Comparison of ENCODE assay signal across 23 cellular contexts in the genomic region with DNA sequence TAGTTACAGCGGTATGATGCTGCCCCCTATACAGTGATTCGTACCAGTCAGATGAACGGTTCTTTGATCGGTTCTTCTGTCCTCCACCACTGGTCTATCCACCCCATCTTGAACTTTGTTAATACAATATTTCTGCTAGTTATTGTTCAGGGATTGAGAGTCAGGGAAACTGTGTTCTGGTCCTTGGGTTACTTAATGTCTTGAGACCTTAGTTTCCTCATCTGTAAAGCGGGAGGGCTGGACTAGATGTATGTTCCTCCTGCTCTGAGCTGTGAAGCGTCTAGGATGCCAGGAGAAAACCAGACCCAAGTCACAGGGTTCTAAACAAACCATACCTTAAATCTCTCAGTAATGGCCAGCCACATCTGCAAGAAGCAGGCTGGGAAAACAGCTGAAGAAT. TPM values are rescaled to one million over a fixed set of nuclear protein-coding genes. Genes with fewer than 3 reads are reported as not detected.
A peak's percentile ranks its signal among the peaks of the same experiment; 100 is the strongest.
DNase-seq lines count a peak whose midpoint lies in the region; ATAC-seq and TF ChIP-seq lines count a peak whose summit lies in the region.
"Had no signal": no experiment of that assay in that cellular context is flagged by ENCODE, and none has a peak within 500 bp of the region (broad histone marks: within the 10 kb centered on the region; RNA-seq: fewer than 3 reads in every experiment).

No MANE protein-coding gene starts in this region.

- H3K27ac Mint-ChIP-seq in CD14-positive monocyte (no peak overlapping the region), GM23338 (no peak overlapping the region)
- no peak overlapping the region for H3K27ac Mint-ChIP-seq in activated T-helper 1 cell treated with anti-CD3 and anti-CD28 coated beads, Interleukin-12 subunit alpha, Interleukin-12 subunit beta, Interleukin-2, Interleukin-4 antibody, amounts not matched to agents 30 ng/mL and 10 ng/mL and 1 ng/mL, durations not matched to agents 14 hours and 24 hours and 36 hours
- H3K27ac Mint-ChIP-seq in naive thymus-derived CD4-positive, alpha-beta T cell: no peak overlapping the region
- H3K27ac Mint-ChIP-seq in effector memory CD8-positive, alpha-beta T cell: no peak overlapping the region
- H3K27ac Mint-ChIP-seq: activated naive CD4-positive, alpha-beta T cell treated with anti-CD3 and anti-CD28 coated beads, Interleukin-2, amount 10 ng/mL, durations not matched to agents 7 days and 5 days; activated T-cell treated with anti-CD3 and anti-CD28 coated beads, Interleukin-2, amount 50 U/mL, for 24 hours had no signal

- no peak for TF ChIP-seq CTCF in CD14-positive monocyte (IDR thresholded peaks at IDR 0.05)
- peak in 1 of 2 experiments; percentile 37; a peak in 1 of 4 replicates for TF ChIP-seq CTCF in GM23338 (conservative IDR thresholded peaks at IDR 0.05; ENCODE audit: low read depth in 2 of 2)

- intact Hi-C loops in CD14-positive monocyte (cut with micrococcal nuclease): loop anchor here in 1 of 2 donors (10.0 kb wide), 2 partner anchors 81 to 291 kb away; a partner anchor contains a TSS
- intact Hi-C loops in activated T-helper 1 cell treated with anti-CD3 and anti-CD28 coated beads, Interleukin-12 subunit alpha, Interleukin-12 subunit beta, Interleukin-2, Interleukin-4 antibody, amounts not matched to agents 30 ng/mL and 10 ng/mL and 1 ng/mL, durations not matched to agents 14 hours and 24 hours and 36 hours (cut with micrococcal nuclease): loop anchor here (1.0 kb wide), 1 partner anchor 271 kb away; no protein-coding TSS in a partner anchor
- intact Hi-C loops in naive thymus-derived CD4-positive, alpha-beta T cell (cut with micrococcal nuclease): loop anchor here (2.0 to 10.0 kb wide), 3 partner anchors 77 to 295 kb away; a partner anchor contains a TSS

- H3K27me3 ChIP-seq in GM23338 (ENCODE audit: insufficient read depth): peaks cover 53% of the 10 kb centered on the region
- H3K27me3 ChIP-seq in naive thymus-derived CD4-positive, alpha-beta T cell (ENCODE audit: control insufficient read depth in 2 of 2, insufficient read depth in 2 of 2, low read length in 2 of 2): peaks cover 3 to 14% of the 10 kb centered on the region in 2 donors
- H3K27me3 ChIP-seq: vagina had no signal

- no peaks in the 10 kb centered on the region for H3K9me2 ChIP-seq in GM23338 (ENCODE audit: insufficient read depth)

- H3K9me3 ChIP-seq in naive thymus-derived CD4-positive, alpha-beta T cell (ENCODE audit: control insufficient read depth in 2 of 3, low read length in 3 of 3): no peaks in the 10 kb centered on the region
- H3K9me3 ChIP-seq: vagina had no signal

- CTCF ChIA-PET in naive thymus-derived CD4-positive, alpha-beta T cell (lab: Charles Lee): interaction anchor here (0.6 kb wide), 1 partner anchor 352 kb away, joined by 4 read pairs; no protein-coding TSS in a partner anchor

- no peak overlapping the region for H3K27ac ChIP-seq in GM23338 (ENCODE audit: low read depth)
- no peak overlapping the region for H3K27ac ChIP-seq in naive thymus-derived CD4-positive, alpha-beta T cell (ENCODE audit: low read depth, low read length)
- H3K27ac ChIP-seq: C4-2B, PC-9, vagina had no signal

- H3K27me3 Mint-ChIP-seq in CD14-positive monocyte (ENCODE audit: low read depth in 3 of 3) (peaks cover 29 to 36% (median 34%) of the 10 kb centered on the region in 3 donors), GM23338 (ENCODE audit: insufficient read depth, low read depth, poor library complexity) (peaks cover 20% of the 10 kb centered on the region)
- peaks cover 66% of the 10 kb centered on the region for H3K27me3 Mint-ChIP-seq in activated T-helper 1 cell treated with anti-CD3 and anti-CD28 coated beads, Interleukin-12 subunit alpha, Interleukin-12 subunit beta, Interleukin-2, Interleukin-4 antibody, amounts not matched to agents 30 ng/mL and 10 ng/mL and 1 ng/mL, durations not matched to agents 14 hours and 24 hours and 36 hours (ENCODE audit: insufficient read depth)
- peaks cover 68 to 83% (median 76%) of the 10 kb centered on the region in 5 donors for H3K27me3 Mint-ChIP-seq in naive thymus-derived CD4-positive, alpha-beta T cell
- peaks cover 75 to 78% of the 10 kb centered on the region in 2 donors for H3K27me3 Mint-ChIP-seq in effector memory CD8-positive, alpha-beta T cell

- peaks cover 40% of the 10 kb centered on the region for H3K4me1 Mint-ChIP-seq in CD14-positive monocyte
- H3K4me1 Mint-ChIP-seq in GM23338: peaks cover 28% of the 10 kb centered on the region
- H3K4me1 Mint-ChIP-seq in activated T-helper 1 cell treated with anti-CD3 and anti-CD28 coated beads, Interleukin-12 subunit alpha, Interleukin-12 subunit beta, Interleukin-2, Interleukin-4 antibody, amounts not matched to agents 30 ng/mL and 10 ng/mL and 1 ng/mL, durations not matched to agents 14 hours and 24 hours and 36 hours (ENCODE audit: low read depth): peaks cover 27% of the 10 kb centered on the region
- peaks cover 5 to 25% (median 20%) of the 10 kb centered on the region in 7 donors for H3K4me1 Mint-ChIP-seq in naive thymus-derived CD4-positive, alpha-beta T cell
- peaks cover 4 to 6% of the 10 kb centered on the region in 2 donors for H3K4me1 Mint-ChIP-seq in effector memory CD8-positive, alpha-beta T cell (ENCODE audit: low read depth in 2 of 2)

- peaks cover 8% of the 10 kb centered on the region for H3F3A ChIP-seq in GM23338 (replicated peaks; ENCODE audit: low read depth)

- H4K20me1 ChIP-seq in GM23338 (replicated peaks; ENCODE audit: insufficient read depth): no peaks in the 10 kb centered on the region

- DNase-seq in CD14-positive monocyte (ENCODE audit: low spot score): no peak
- no peak for DNase-seq in GM23338 (ENCODE audit: low spot score)
- no peak for DNase-seq in activated T-helper 1 cell treated with anti-CD3 and anti-CD28 coated beads, Interleukin-12 subunit alpha, Interleukin-12 subunit beta, Interleukin-2, Interleukin-4 antibody, amounts not matched to agents 30 ng/mL and 10 ng/mL and 1 ng/mL, durations not matched to agents 14 hours and 24 hours and 36 hours (ENCODE audit: low spot score)
- DNase-seq in naive thymus-derived CD4-positive, alpha-beta T cell: no peak
- no peak for DNase-seq in effector memory CD8-positive, alpha-beta T cell
- DNase-seq in mesenteric fat pad (ENCODE audit: low spot score): no peak
- DNase-seq in H4 (ENCODE audit: low spot score): no peak
- DNase-seq: activated CD4-positive, alpha-beta T cell treated with anti-CD3 and anti-CD28 coated beads for 1 hour; activated naive CD4-positive, alpha-beta T cell treated with anti-CD3 and anti-CD28 coated beads, Interleukin-2, amount 10 ng/mL, durations not matched to agents 7 days and 5 days; activated T-cell treated with anti-CD3 and anti-CD28 coated beads, Interleukin-2, amount 50 U/mL, for 24 hours; dermis blood vessel endothelial cell; KBM-7; kidney glomerular epithelial cell; mammary epithelial cell; NCI-H1436; NCI-H2107; NCI-H446 treated with DMSO at 0.1 percent for 48 hours; PC-9; retina; Right ventricle myocardium superior had no signal

- H3K4me3 Mint-ChIP-seq in CD14-positive monocyte: peak overlapping the region; percentile 25 to 93
- peak overlapping the region; percentile 88 for H3K4me3 Mint-ChIP-seq in GM23338
- peak overlapping the region; percentile 85 for H3K4me3 Mint-ChIP-seq in activated T-helper 1 cell treated with anti-CD3 and anti-CD28 coated beads, Interleukin-12 subunit alpha, Interleukin-12 subunit beta, Interleukin-2, Interleukin-4 antibody, amounts not matched to agents 30 ng/mL and 10 ng/mL and 1 ng/mL, durations not matched to agents 14 hours and 24 hours and 36 hours
- H3K4me3 Mint-ChIP-seq in naive thymus-derived CD4-positive, alpha-beta T cell: peak overlapping the region in 7 of 10 donors; percentile 16 to 70 (median 68)
- no peak overlapping the region for H3K4me3 Mint-ChIP-seq in effector memory CD8-positive, alpha-beta T cell

- peaks cover 20% of the 10 kb centered on the region for H3K4me1 ChIP-seq in GM23338 (ENCODE audit: insufficient read depth)
- peaks cover 0 to 6% of the 10 kb centered on the region in 2 donors for H3K4me1 ChIP-seq in naive thymus-derived CD4-positive, alpha-beta T cell (ENCODE audit: control insufficient read depth in 2 of 2, insufficient read depth in 2 of 2, low read length in 2 of 2)

- H3K79me2 ChIP-seq in GM23338 (replicated peaks; ENCODE audit: insufficient read depth): 0 out of 2 replicates have a peak, but pooled peaks cover 5% of the 10 kb centered on the region

- H3K4me2 ChIP-seq in GM23338: peak overlapping the region; percentile 88
- H3K4me2 ChIP-seq: PC-9 had no signal

- no peak overlapping the region for H2AFZ ChIP-seq in GM23338
- H2AFZ ChIP-seq: PC-9 had no signal

- POLR2A ChIA-PET in naive thymus-derived CD4-positive, alpha-beta T cell (lab: Charles Lee): no interaction called here

- H3K36me3 Mint-ChIP-seq in CD14-positive monocyte (peaks cover 0 to 1% of the 10 kb centered on the region in 2 donors), GM23338 (ENCODE audit: low read depth) (no peaks in the 10 kb centered on the region; the same call in 2 of the 3 replicates)
- H3K36me3 Mint-ChIP-seq in activated T-helper 1 cell treated with anti-CD3 and anti-CD28 coated beads, Interleukin-12 subunit alpha, Interleukin-12 subunit beta, Interleukin-2, Interleukin-4 antibody, amounts not matched to agents 30 ng/mL and 10 ng/mL and 1 ng/mL, durations not matched to agents 14 hours and 24 hours and 36 hours (ENCODE audit: low read depth): peaks cover 12% of the 10 kb centered on the region
- H3K36me3 Mint-ChIP-seq in naive thymus-derived CD4-positive, alpha-beta T cell: no peaks in the 10 kb centered on the region
- no peaks in the 10 kb centered on the region for H3K36me3 Mint-ChIP-seq in effector memory CD8-positive, alpha-beta T cell (ENCODE audit: insufficient read depth)
- H3K36me3 Mint-ChIP-seq: activated naive CD4-positive, alpha-beta T cell treated with anti-CD3 and anti-CD28 coated beads, Interleukin-2, amount 10 ng/mL, durations not matched to agents 7 days and 5 days had no signal

- no peak for ATAC-seq in GM23338
- ATAC-seq in naive thymus-derived CD4-positive, alpha-beta T cell: no peak
- no peak for ATAC-seq in effector memory CD8-positive, alpha-beta T cell (replicated peaks)

- H3K36me3 ChIP-seq in GM23338 (ENCODE audit: insufficient read depth): no peaks in the 10 kb centered on the region; the same call in 1 of the 2 replicates
- H3K36me3 ChIP-seq in naive thymus-derived CD4-positive, alpha-beta T cell (ENCODE audit: control insufficient read depth in 2 of 3, insufficient read depth in 3 of 3, low read length in 3 of 3): no peaks in the 10 kb centered on the region
- H3K36me3 ChIP-seq: vagina had no signal

- H3K9me3 Mint-ChIP-seq in CD14-positive monocyte: peaks cover 0 to 2% (median 0%) of the 10 kb centered on the region in 7 donors
- no peaks in the 10 kb centered on the region for H3K9me3 Mint-ChIP-seq in GM23338
- H3K9me3 Mint-ChIP-seq in activated T-helper 1 cell treated with anti-CD3 and anti-CD28 coated beads, Interleukin-12 subunit alpha, Interleukin-12 subunit beta, Interleukin-2, Interleukin-4 antibody, amounts not matched to agents 30 ng/mL and 10 ng/mL and 1 ng/mL, durations not matched to agents 14 hours and 24 hours and 36 hours: no peaks in the 10 kb centered on the region
- peaks cover 0 to 3% (median 0%) of the 10 kb centered on the region in 11 donors for H3K9me3 Mint-ChIP-seq in naive thymus-derived CD4-positive, alpha-beta T cell
- H3K9me3 Mint-ChIP-seq in effector memory CD8-positive, alpha-beta T cell: no peaks in the 10 kb centered on the region
- H3K9me3 Mint-ChIP-seq: activated naive CD4-positive, alpha-beta T cell treated with anti-CD3 and anti-CD28 coated beads, Interleukin-2, amount 10 ng/mL, durations not matched to agents 7 days and 5 days; activated T-cell treated with anti-CD3 and anti-CD28 coated beads, Interleukin-2, amount 50 U/mL, for 24 hours had no signal

- peak overlapping the region; percentile 95; the same call in 1 of the 2 replicates for H3K4me3 ChIP-seq in GM23338
- no peak overlapping the region for H3K4me3 ChIP-seq in naive thymus-derived CD4-positive, alpha-beta T cell (ENCODE audit: low read length)
- H3K4me3 ChIP-seq: PC-9, vagina had no signal

RNA-seq across cellular contexts. Expression of gene PIP5K1B, which starts 1.4 kb away (rescaled TPM):
- polyA plus RNA-seq in CD14-positive monocyte: under 1 TPM; 0.18 to 0.87 TPM
- 2.8 and 3.2 TPM in 2 replicates for total RNA-seq in GM23338 (2014; rRNA removed; shearing (Covaris generic))
- polyA plus RNA-seq in GM23338 (2016; fragmentation: Nextera tagmentation; extraction: Ambion mirVana): 1.3 and 2.1 TPM in 2 replicates
- 77.4 and 78.5 TPM in 2 replicates for total RNA-seq in activated T-helper 1 cell treated with anti-CD3 and anti-CD28 coated beads, Interleukin-12 subunit alpha, Interleukin-12 subunit beta, Interleukin-2, Interleukin-4 antibody, amounts not matched to agents 30 ng/mL and 10 ng/mL and 1 ng/mL, durations not matched to agents 14 hours and 24 hours and 36 hours
- 1 to 10 TPM in 3 of 5 experiments, under 1 TPM in 2; 0.22 to 4.2 (median 1.5) TPM for total RNA-seq in naive thymus-derived CD4-positive, alpha-beta T cell
- polyA plus RNA-seq in naive thymus-derived CD4-positive, alpha-beta T cell: under 1 TPM; 0.08 to 0.54 TPM
- 0.74 TPM for total RNA-seq in mesenteric fat pad
- 0.72 TPM in 1 of 2 replicates, not detected in the other for total RNA-seq in H4 (2014; rRNA removed; shearing (Covaris generic))
- total RNA-seq: dermis blood vessel endothelial cell, osteoblast, PC-9 had no signal
- polyA plus RNA-seq: mammary epithelial cell had no signal

Comparison
In these comparisons a context has a peak if more than half of its experiments do, and no peak if none do; other contexts are left out.
1. H3K4me3 Mint-ChIP-seq: peak in CD14-positive monocyte (2 of 2), GM23338 (single experiment), activated T-helper 1 cell treated with anti-CD3 and anti-CD28 coated beads, Interleukin-12 subunit alpha, Interleukin-12 subunit beta, Interleukin-2, Interleukin-4 antibody, amounts not matched to agents 30 ng/mL and 10 ng/mL and 1 ng/mL, durations not matched to agents 14 hours and 24 hours and 36 hours (single experiment) and naive thymus-derived CD4-positive, alpha-beta T cell (7 of 10); none in effector memory CD8-positive, alpha-beta T cell (0 of 2).
2. RNA of gene PIP5K1B, which starts 1.4 kb away (total RNA-seq): 77.4 to 78.5 TPM in activated T-helper 1 cell treated with anti-CD3 and anti-CD28 coated beads, Interleukin-12 subunit alpha, Interleukin-12 subunit beta, Interleukin-2, Interleukin-4 antibody, amounts not matched to agents 30 ng/mL and 10 ng/mL and 1 ng/mL, durations not matched to agents 14 hours and 24 hours and 36 hours; 2.8 to 3.2 TPM in GM23338, 0.22 to 4.2 TPM in naive thymus-derived CD4-positive, alpha-beta T cell, 0.74 TPM in mesenteric fat pad (single experiment) and 0.72 TPM in H4; every median in the first group is over 10 times any median in the second.